Comparison of ENCODE assay signal across 1 cellular context in the genomic region with DNA sequence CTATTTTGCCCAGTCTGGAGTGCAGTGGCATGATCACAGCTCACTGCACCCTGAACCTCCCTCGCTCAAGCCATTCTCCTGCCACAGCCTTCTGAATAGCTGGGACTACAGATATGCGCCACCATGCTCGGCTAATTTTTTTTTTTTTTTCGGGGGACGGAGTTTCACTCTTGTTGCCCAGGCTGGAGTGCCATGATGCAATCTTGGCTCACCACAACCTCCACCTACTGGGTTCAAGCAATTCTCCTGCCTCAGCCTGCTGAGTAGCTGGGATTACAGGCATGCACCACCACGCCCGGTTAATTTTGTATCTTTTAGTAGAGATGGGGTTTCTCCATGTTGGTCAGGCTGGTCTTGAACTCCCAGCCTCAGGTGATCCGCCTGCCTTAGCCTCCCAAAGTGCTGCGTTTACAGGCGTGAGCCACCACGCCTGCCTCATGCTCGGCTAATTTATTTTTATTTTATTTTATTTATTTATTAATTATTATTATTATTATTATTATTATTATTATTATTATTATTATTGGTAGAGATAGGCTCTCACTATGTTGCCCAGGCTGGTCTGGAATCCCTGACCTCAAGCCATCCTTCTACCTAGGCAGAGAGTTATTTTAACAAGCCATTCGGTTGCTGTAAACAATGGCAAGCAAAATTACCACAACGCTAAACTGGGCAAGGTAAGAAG.
TF ChIP-seq lines count a peak whose summit lies in the region.
"Not testable (repeated sequence)": the region's sequence is repeated elsewhere in the genome, so short reads cannot be mapped to it uniquely, and the experiment has no call there.

No MANE protein-coding gene starts in this region.

TF ChIP-seq in HepG2, 621 proteins besides CTCF, POLR2A, EP300 and RAD21:
- TF ChIP-seq, protein P1, sequence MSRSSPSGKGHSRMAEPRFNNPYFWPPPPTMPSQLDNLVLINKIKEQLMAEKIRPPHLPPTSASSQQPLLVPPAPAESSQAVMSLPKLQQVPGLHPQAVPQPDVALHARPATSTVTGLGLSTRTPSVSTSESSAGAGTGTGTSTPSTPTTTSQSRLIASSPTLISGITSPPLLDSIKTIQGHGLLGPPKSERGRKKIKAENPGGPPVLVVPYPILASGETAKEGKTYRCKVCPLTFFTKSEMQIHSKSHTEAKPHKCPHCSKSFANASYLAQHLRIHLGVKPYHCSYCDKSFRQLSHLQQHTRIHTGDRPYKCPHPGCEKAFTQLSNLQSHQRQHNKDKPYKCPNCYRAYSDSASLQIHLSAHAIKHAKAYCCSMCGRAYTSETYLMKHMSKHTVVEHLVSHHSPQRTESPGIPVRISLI (CRISPR knock-in tag; IDR thresholded peaks at IDR 0.05; ENCODE audit: borderline replicate concordance) = peak; percentile 42; the same call in 1 of the 2 replicates
- TF ChIP-seq ZNF121 (CRISPR knock-in tag; IDR thresholded peaks at IDR 0.05) = peak; percentile 89
- peak; percentile 44; the same call in 1 of the 2 replicates for TF ChIP-seq ATF7 (IDR thresholded peaks at IDR 0.05)
- TF ChIP-seq ATF7 (CRISPR knock-in tag; IDR thresholded peaks at IDR 0.05) = not testable (repeated sequence)
- TF ChIP-seq CEBPB (IDR thresholded peaks at IDR 0.05; ENCODE audit: borderline replicate concordance, low read depth, low read length) = peak; percentile 35; the same call in 1 of the 2 replicates
- TF ChIP-seq, protein P2, sequence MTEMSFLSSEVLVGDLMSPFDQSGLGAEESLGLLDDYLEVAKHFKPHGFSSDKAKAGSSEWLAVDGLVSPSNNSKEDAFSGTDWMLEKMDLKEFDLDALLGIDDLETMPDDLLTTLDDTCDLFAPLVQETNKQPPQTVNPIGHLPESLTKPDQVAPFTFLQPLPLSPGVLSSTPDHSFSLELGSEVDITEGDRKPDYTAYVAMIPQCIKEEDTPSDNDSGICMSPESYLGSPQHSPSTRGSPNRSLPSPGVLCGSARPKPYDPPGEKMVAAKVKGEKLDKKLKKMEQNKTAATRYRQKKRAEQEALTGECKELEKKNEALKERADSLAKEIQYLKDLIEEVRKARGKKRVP (CRISPR knock-in tag; IDR thresholded peaks at IDR 0.05) = 0 out of 4 replicates have a peak, but pooled peaks of 1 of the 2 experiments have one; percentile 23
